In the genomic region with DNA sequence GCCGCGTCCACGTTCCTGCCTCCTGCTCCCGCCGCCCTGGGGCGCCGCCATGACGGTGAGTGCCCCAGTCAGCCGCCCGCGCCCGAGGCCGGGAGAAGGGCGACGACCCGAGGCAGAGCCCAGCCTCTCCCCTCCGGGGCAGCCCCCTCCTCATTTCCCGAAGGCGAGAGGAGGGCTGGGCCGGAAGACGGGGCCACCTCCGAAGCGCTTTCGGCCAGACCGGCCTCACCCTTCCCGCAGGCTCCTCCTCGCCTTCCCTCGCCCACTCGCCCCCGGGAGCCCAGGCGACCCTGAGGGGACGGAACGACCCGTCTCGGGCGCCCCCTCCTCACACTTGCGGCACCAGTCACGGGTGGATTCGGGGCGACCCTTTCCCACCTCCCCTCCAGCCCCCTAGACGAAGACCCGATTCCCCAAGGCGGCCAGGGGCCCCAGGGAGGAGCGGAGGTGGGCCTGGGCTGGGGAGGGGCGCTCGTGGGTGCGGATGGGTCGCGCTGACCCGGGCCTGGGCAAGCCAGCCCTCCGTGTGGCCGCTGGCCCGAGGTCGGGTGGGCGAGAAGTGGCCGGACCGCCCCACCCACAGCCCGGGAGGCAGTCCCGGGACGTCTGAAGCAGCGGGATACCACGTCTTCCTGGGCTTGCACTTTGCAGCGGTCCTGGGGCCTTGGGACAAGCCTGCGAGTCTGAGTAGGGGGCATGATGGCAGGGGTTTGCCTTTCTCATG, we compare ENCODE assay signal across 1 cellular context.
A peak's percentile ranks its signal among the peaks of the same experiment; 100 is the strongest.
TF ChIP-seq lines count a peak whose summit lies in the region.

No MANE protein-coding gene starts in this region.

TF ChIP-seq in K562, 482 proteins besides CTCF, POLR2A, EP300 and RAD21 (continued from another document and continues in another):
- peak; percentile 73 for TF ChIP-seq POLR2G (IDR thresholded peaks at IDR 0.05; ENCODE audit: low read depth, low read length)
- TF ChIP-seq, protein P1, sequence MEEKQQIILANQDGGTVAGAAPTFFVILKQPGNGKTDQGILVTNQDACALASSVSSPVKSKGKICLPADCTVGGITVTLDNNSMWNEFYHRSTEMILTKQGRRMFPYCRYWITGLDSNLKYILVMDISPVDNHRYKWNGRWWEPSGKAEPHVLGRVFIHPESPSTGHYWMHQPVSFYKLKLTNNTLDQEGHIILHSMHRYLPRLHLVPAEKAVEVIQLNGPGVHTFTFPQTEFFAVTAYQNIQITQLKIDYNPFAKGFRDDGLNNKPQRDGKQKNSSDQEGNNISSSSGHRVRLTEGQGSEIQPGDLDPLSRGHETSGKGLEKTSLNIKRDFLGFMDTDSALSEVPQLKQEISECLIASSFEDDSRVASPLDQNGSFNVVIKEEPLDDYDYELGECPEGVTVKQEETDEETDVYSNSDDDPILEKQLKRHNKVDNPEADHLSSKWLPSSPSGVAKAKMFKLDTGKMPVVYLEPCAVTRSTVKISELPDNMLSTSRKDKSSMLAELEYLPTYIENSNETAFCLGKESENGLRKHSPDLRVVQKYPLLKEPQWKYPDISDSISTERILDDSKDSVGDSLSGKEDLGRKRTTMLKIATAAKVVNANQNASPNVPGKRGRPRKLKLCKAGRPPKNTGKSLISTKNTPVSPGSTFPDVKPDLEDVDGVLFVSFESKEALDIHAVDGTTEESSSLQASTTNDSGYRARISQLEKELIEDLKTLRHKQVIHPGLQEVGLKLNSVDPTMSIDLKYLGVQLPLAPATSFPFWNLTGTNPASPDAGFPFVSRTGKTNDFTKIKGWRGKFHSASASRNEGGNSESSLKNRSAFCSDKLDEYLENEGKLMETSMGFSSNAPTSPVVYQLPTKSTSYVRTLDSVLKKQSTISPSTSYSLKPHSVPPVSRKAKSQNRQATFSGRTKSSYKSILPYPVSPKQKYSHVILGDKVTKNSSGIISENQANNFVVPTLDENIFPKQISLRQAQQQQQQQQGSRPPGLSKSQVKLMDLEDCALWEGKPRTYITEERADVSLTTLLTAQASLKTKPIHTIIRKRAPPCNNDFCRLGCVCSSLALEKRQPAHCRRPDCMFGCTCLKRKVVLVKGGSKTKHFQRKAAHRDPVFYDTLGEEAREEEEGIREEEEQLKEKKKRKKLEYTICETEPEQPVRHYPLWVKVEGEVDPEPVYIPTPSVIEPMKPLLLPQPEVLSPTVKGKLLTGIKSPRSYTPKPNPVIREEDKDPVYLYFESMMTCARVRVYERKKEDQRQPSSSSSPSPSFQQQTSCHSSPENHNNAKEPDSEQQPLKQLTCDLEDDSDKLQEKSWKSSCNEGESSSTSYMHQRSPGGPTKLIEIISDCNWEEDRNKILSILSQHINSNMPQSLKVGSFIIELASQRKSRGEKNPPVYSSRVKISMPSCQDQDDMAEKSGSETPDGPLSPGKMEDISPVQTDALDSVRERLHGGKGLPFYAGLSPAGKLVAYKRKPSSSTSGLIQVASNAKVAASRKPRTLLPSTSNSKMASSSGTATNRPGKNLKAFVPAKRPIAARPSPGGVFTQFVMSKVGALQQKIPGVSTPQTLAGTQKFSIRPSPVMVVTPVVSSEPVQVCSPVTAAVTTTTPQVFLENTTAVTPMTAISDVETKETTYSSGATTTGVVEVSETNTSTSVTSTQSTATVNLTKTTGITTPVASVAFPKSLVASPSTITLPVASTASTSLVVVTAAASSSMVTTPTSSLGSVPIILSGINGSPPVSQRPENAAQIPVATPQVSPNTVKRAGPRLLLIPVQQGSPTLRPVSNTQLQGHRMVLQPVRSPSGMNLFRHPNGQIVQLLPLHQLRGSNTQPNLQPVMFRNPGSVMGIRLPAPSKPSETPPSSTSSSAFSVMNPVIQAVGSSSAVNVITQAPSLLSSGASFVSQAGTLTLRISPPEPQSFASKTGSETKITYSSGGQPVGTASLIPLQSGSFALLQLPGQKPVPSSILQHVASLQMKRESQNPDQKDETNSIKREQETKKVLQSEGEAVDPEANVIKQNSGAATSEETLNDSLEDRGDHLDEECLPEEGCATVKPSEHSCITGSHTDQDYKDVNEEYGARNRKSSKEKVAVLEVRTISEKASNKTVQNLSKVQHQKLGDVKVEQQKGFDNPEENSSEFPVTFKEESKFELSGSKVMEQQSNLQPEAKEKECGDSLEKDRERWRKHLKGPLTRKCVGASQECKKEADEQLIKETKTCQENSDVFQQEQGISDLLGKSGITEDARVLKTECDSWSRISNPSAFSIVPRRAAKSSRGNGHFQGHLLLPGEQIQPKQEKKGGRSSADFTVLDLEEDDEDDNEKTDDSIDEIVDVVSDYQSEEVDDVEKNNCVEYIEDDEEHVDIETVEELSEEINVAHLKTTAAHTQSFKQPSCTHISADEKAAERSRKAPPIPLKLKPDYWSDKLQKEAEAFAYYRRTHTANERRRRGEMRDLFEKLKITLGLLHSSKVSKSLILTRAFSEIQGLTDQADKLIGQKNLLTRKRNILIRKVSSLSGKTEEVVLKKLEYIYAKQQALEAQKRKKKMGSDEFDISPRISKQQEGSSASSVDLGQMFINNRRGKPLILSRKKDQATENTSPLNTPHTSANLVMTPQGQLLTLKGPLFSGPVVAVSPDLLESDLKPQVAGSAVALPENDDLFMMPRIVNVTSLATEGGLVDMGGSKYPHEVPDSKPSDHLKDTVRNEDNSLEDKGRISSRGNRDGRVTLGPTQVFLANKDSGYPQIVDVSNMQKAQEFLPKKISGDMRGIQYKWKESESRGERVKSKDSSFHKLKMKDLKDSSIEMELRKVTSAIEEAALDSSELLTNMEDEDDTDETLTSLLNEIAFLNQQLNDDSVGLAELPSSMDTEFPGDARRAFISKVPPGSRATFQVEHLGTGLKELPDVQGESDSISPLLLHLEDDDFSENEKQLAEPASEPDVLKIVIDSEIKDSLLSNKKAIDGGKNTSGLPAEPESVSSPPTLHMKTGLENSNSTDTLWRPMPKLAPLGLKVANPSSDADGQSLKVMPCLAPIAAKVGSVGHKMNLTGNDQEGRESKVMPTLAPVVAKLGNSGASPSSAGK (IDR thresholded peaks at IDR 0.05): peak; percentile 75; the same call in 1 of the 2 replicates
- TF ChIP-seq EZH2 (IDR thresholded peaks at IDR 0.05; ENCODE audit: borderline replicate concordance, low read depth, low read length): no peak
- peak; percentile 45 for TF ChIP-seq ZBTB7A (IDR thresholded peaks at IDR 0.05; ENCODE audit: borderline replicate concordance, control insufficient read depth, low read depth, low read length)
- peak; percentile 18 for TF ChIP-seq KDM5B (IDR thresholded peaks at IDR 0.05; ENCODE audit: insufficient replicate concordance, low read depth, low read length)
- TF ChIP-seq ZNF253 (CRISPR knock-in tag; conservative IDR thresholded peaks at IDR 0.05): no peak
- no peak for TF ChIP-seq ZBED1 (IDR thresholded peaks at IDR 0.05)
- TF ChIP-seq MAZ (CRISPR knock-in tag; conservative IDR thresholded peaks at IDR 0.05 in 1 of 2, IDR thresholded peaks at IDR 0.05 in 1 of 2): 0 out of 4 replicates have a peak, but pooled peaks have one; percentile 14 to 31
- TF ChIP-seq, protein P2, sequence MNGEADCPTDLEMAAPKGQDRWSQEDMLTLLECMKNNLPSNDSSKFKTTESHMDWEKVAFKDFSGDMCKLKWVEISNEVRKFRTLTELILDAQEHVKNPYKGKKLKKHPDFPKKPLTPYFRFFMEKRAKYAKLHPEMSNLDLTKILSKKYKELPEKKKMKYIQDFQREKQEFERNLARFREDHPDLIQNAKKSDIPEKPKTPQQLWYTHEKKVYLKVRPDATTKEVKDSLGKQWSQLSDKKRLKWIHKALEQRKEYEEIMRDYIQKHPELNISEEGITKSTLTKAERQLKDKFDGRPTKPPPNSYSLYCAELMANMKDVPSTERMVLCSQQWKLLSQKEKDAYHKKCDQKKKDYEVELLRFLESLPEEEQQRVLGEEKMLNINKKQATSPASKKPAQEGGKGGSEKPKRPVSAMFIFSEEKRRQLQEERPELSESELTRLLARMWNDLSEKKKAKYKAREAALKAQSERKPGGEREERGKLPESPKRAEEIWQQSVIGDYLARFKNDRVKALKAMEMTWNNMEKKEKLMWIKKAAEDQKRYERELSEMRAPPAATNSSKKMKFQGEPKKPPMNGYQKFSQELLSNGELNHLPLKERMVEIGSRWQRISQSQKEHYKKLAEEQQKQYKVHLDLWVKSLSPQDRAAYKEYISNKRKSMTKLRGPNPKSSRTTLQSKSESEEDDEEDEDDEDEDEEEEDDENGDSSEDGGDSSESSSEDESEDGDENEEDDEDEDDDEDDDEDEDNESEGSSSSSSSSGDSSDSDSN (IDR thresholded peaks at IDR 0.05; ENCODE audit: borderline replicate concordance in 1 of 2, low read depth in 2 of 2, low read length in 2 of 2): 0 out of 4 replicates have a peak, but pooled peaks of 1 of the 2 experiments have one; percentile 30
- no peak for TF ChIP-seq ZFPM2 (CRISPR knock-in tag; IDR thresholded peaks at IDR 0.05)
- peak; percentile 74 for TF ChIP-seq RBFOX2 (IDR thresholded peaks at IDR 0.05; ENCODE audit: low read depth, low read length)
- TF ChIP-seq, protein P3, sequence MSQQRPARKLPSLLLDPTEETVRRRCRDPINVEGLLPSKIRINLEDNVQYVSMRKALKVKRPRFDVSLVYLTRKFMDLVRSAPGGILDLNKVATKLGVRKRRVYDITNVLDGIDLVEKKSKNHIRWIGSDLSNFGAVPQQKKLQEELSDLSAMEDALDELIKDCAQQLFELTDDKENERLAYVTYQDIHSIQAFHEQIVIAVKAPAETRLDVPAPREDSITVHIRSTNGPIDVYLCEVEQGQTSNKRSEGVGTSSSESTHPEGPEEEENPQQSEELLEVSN (IDR thresholded peaks at IDR 0.05; ENCODE audit: borderline replicate concordance in 1 of 2, extremely low read depth in 1 of 2, insufficient read depth in 1 of 2, insufficient read length in 1 of 2, low read depth in 1 of 2, low read length in 1 of 2, poor library complexity in 1 of 2, severe bottlenecking in 1 of 2): peak; percentile 69 to 93
- TF ChIP-seq, protein P4, sequence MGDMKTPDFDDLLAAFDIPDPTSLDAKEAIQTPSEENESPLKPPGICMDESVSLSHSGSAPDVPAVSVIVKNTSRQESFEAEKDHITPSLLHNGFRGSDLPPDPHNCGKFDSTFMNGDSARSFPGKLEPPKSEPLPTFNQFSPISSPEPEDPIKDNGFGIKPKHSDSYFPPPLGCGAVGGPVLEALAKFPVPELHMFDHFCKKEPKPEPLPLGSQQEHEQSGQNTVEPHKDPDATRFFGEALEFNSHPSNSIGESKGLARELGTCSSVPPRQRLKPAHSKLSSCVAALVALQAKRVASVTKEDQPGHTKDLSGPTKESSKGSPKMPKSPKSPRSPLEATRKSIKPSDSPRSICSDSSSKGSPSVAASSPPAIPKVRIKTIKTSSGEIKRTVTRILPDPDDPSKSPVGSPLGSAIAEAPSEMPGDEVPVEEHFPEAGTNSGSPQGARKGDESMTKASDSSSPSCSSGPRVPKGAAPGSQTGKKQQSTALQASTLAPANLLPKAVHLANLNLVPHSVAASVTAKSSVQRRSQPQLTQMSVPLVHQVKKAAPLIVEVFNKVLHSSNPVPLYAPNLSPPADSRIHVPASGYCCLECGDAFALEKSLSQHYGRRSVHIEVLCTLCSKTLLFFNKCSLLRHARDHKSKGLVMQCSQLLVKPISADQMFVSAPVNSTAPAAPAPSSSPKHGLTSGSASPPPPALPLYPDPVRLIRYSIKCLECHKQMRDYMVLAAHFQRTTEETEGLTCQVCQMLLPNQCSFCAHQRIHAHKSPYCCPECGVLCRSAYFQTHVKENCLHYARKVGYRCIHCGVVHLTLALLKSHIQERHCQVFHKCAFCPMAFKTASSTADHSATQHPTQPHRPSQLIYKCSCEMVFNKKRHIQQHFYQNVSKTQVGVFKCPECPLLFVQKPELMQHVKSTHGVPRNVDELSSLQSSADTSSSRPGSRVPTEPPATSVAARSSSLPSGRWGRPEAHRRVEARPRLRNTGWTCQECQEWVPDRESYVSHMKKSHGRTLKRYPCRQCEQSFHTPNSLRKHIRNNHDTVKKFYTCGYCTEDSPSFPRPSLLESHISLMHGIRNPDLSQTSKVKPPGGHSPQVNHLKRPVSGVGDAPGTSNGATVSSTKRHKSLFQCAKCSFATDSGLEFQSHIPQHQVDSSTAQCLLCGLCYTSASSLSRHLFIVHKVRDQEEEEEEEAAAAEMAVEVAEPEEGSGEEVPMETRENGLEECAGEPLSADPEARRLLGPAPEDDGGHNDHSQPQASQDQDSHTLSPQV (IDR thresholded peaks at IDR 0.05): peak; percentile 20; the same call in 1 of the 2 replicates
- TF ChIP-seq L3MBTL2 (IDR thresholded peaks at IDR 0.05): peak; percentile 80
- 0 out of 2 replicates have a peak, but pooled peaks have one; percentile 40 for TF ChIP-seq GATAD2A (IDR thresholded peaks at IDR 0.05)
